In genomic region chr2:219243291-219243761, GRCh38 we compare ENCODE assay signal across 11 cellular contexts. TPM values are rescaled to one million over a fixed set of nuclear protein-coding genes. Genes with fewer than 3 reads are reported as not detected.
A peak's percentile ranks its signal among the peaks of the same experiment; 100 is the strongest.
DNase-seq lines count a peak whose midpoint lies in the region; ATAC-seq, FAIRE-seq and TF ChIP-seq lines count a peak whose summit lies in the region.
"Had no signal": no experiment of that assay in that cellular context is flagged by ENCODE, and none has a peak within 500 bp of the region (broad histone marks: within the 10 kb centered on the region; RNA-seq: fewer than 3 reads in every experiment).

No MANE protein-coding gene starts in this region.

- H3K9me3 Mint-ChIP-seq in naive thymus-derived CD4-positive, alpha-beta T cell, result peaks cover 0 to 9% (median 0%) of the 10 kb centered on the region in 11 donors

- H3K27ac ChIP-seq in left ventricle myocardium inferior (replicated peaks) (no peak overlapping the region), duodenal mucosa (ENCODE audit: low read depth, low read length) (no peak overlapping the region), urinary bladder (ENCODE audit: low read depth) (peak overlapping the region; percentile 25), PC-9 (no peak overlapping the region)
- H3K27ac ChIP-seq in naive thymus-derived CD4-positive, alpha-beta T cell (ENCODE audit: low read depth, low read length), result no peak overlapping the region
- H3K27ac ChIP-seq: C4-2B had no signal

- peaks cover 16% of the 10 kb centered on the region for H3F3A ChIP-seq in PC-9 (ENCODE audit: insufficient read depth, low read depth)

- H3K4me1 Mint-ChIP-seq in naive thymus-derived CD4-positive, alpha-beta T cell, result peaks cover 14 to 53% (median 43%) of the 10 kb centered on the region in 7 donors

- no peak overlapping the region for H3K4me2 ChIP-seq in PC-9

- FAIRE-seq in urothelium cell line (lab: Jason Lieb, UNC), result no peak

- peak overlapping the region; percentile 45 to 81 (median 66) for H3K4me3 Mint-ChIP-seq in naive thymus-derived CD4-positive, alpha-beta T cell

- no peaks in the 10 kb centered on the region for H3K9me2 ChIP-seq in PC-9 (ENCODE audit: insufficient read depth)

- H3K27me3 ChIP-seq in left ventricle myocardium inferior (ENCODE audit: low read depth) (no peaks in the 10 kb centered on the region), duodenal mucosa (ENCODE audit: control insufficient read depth in 1 of 2, insufficient read depth in 2 of 2, low read length in 2 of 2) (no peaks in the 10 kb centered on the region), PC-9 (ENCODE audit: insufficient read depth, low read depth) (no peaks in the 10 kb centered on the region)
- H3K27me3 ChIP-seq in naive thymus-derived CD4-positive, alpha-beta T cell (ENCODE audit: control insufficient read depth in 2 of 2, insufficient read depth in 2 of 2, low read length in 2 of 2), result no peaks in the 10 kb centered on the region

- no peak for DNase-seq in left ventricle myocardium inferior
- no peak for DNase-seq in Right ventricle myocardium inferior (ENCODE audit: missing footprints)
- no peak for DNase-seq in naive thymus-derived CD4-positive, alpha-beta T cell
- DNase-seq in urothelium cell line (ENCODE audit: low spot score), result no peak
- DNase-seq in PC-9, result no peak
- no peak for DNase-seq in posterior cingulate gyrus
- DNase-seq: cerebellar nuclear complex, NCI-H1048 had no signal

- H3K79me2 ChIP-seq in PC-9 (ENCODE audit: low read depth), result peaks cover 28% of the 10 kb centered on the region

- peak overlapping the region; percentile 11 to 85 (median 59) for H3K27ac Mint-ChIP-seq in naive thymus-derived CD4-positive, alpha-beta T cell

- POLR2A ChIA-PET in naive thymus-derived CD4-positive, alpha-beta T cell (lab: Charles Lee), result interaction anchor here (1.4 to 21.0 kb wide), 3 partner anchors 6 to 19 kb away, joined by 3 to 575 read pairs (median 575); partner anchors contain the start of genes ANKZF1, ATG9A, GLB1L and STK16
- POLR2A ChIA-PET in PC-9 (lab: Charles Lee; ENCODE audit: unreplicated experiment), result no interaction called here

- TF ChIP-seq CTCF in left ventricle myocardium inferior (IDR thresholded peaks at IDR 0.05; ENCODE audit: borderline replicate concordance) (no peak), PC-9 (conservative IDR thresholded peaks at IDR 0.05) (no peak)

- no TSS peak for BruUV-seq in PC-9 (replicated peaks; lab: Mats Ljungman, UMichigan)

- H3K4me3 ChIP-seq in left ventricle myocardium inferior (peak overlapping the region; percentile 41), duodenal mucosa (ENCODE audit: low read depth in 1 of 2, low read length in 2 of 2) (peak overlapping the region; percentile 50 to 59), urinary bladder (ENCODE audit: low read depth, low read length) (no peak overlapping the region), PC-9 (no peak overlapping the region)
- no peak overlapping the region for H3K4me3 ChIP-seq in naive thymus-derived CD4-positive, alpha-beta T cell (ENCODE audit: low read length)

- H3K9me3 ChIP-seq in left ventricle myocardium inferior (replicated peaks), result no peaks in the 10 kb centered on the region
- H3K9me3 ChIP-seq in duodenal mucosa (ENCODE audit: control insufficient read depth in 1 of 2, low read length in 2 of 2), result no peaks in the 10 kb centered on the region
- H3K9me3 ChIP-seq in naive thymus-derived CD4-positive, alpha-beta T cell (ENCODE audit: control insufficient read depth in 2 of 3, low read length in 3 of 3), result no peaks in the 10 kb centered on the region
- no peaks in the 10 kb centered on the region for H3K9me3 ChIP-seq in PC-9 (ENCODE audit: insufficient read depth, low read depth)

- peaks cover 0 to 21% (median 6%) of the 10 kb centered on the region in 5 donors for H3K36me3 Mint-ChIP-seq in naive thymus-derived CD4-positive, alpha-beta T cell

- ATAC-seq in Right ventricle myocardium inferior, result no peak
- peak; percentile 15 for ATAC-seq in naive thymus-derived CD4-positive, alpha-beta T cell

- peaks cover 0 to 2% (median 0%) of the 10 kb centered on the region in 5 donors for H3K27me3 Mint-ChIP-seq in naive thymus-derived CD4-positive, alpha-beta T cell

- CTCF ChIA-PET in naive thymus-derived CD4-positive, alpha-beta T cell (lab: Charles Lee), result no interaction called here
- CTCF ChIA-PET in PC-9 (lab: Charles Lee), result no interaction called here

- H3K9ac ChIP-seq in duodenal mucosa (ENCODE audit: low read depth in 1 of 2, low read length in 2 of 2), result peak overlapping the region in 1 of 2 donors; percentile 33

- H3K36me3 ChIP-seq in left ventricle myocardium inferior, result peaks cover 18% of the 10 kb centered on the region
- H3K36me3 ChIP-seq in duodenal mucosa (ENCODE audit: control insufficient read depth in 1 of 2, insufficient read depth in 2 of 2, low read length in 2 of 2), result peaks cover 7 to 15% of the 10 kb centered on the region in 2 donors
- peaks cover 0 to 12% (median 3%) of the 10 kb centered on the region in 3 experiments for H3K36me3 ChIP-seq in naive thymus-derived CD4-positive, alpha-beta T cell (ENCODE audit: control insufficient read depth in 2 of 3, insufficient read depth in 3 of 3, low read length in 3 of 3)
- no peaks in the 10 kb centered on the region for H3K36me3 ChIP-seq in urinary bladder (ENCODE audit: insufficient read depth)
- 0 out of 2 replicates have a peak, but pooled peaks cover 3% of the 10 kb centered on the region for H3K36me3 ChIP-seq in PC-9 (ENCODE audit: low read depth)

- H2AFZ ChIP-seq in PC-9, result no peak overlapping the region

- H3K4me1 ChIP-seq in left ventricle myocardium inferior (peaks cover 37% of the 10 kb centered on the region), duodenal mucosa (ENCODE audit: control insufficient read depth in 1 of 2, insufficient read depth in 2 of 2, low read length in 2 of 2) (peaks cover 40% of the 10 kb centered on the region in 2 donors), urinary bladder (ENCODE audit: insufficient read depth) (no peaks in the 10 kb centered on the region), PC-9 (replicated peaks; ENCODE audit: insufficient read depth) (peaks cover 25% of the 10 kb centered on the region)
- H3K4me1 ChIP-seq in naive thymus-derived CD4-positive, alpha-beta T cell (ENCODE audit: control insufficient read depth in 2 of 2, insufficient read depth in 2 of 2, low read length in 2 of 2), result peaks cover 32 to 34% of the 10 kb centered on the region in 2 donors

- no peaks in the 10 kb centered on the region for H4K20me1 ChIP-seq in PC-9 (ENCODE audit: insufficient read depth)

- WGBS in urinary bladder, result 39% methylated on average over 28 of the region's 28 CpGs

- intact Hi-C loops in left ventricle myocardium inferior (cut with micrococcal nuclease) (no loop called here), Right ventricle myocardium inferior (cut with DNase I) (no loop called here), PC-9 (cut with micrococcal nuclease; ENCODE audit: unreplicated experiment) (no loop called here), posterior cingulate gyrus (cut with DNase I) (loop anchor here (5.0 kb wide), 1 partner anchor 54 kb away; no protein-coding TSS in a partner anchor)
- intact Hi-C loops in naive thymus-derived CD4-positive, alpha-beta T cell (cut with micrococcal nuclease), result no loop called here

RNA-seq across cellular contexts. Expression of gene GLB1L, which starts 1.9 kb away (rescaled TPM):
- total RNA-seq in left ventricle myocardium inferior (1.7 TPM), Right ventricle myocardium inferior (1.8 TPM), urinary bladder (12.0 TPM), PC-9 (2021) (7.9 and 10.8 TPM in 2 replicates)
- 1 to 10 TPM; 1.9 to 4.5 (median 2.7) TPM for total RNA-seq in naive thymus-derived CD4-positive, alpha-beta T cell
- 1 to 10 TPM; 1.6 to 2.1 TPM for polyA plus RNA-seq in naive thymus-derived CD4-positive, alpha-beta T cell
- 6.5 TPM for polyA plus RNA-seq in urinary bladder

RNA-seq across cellular contexts. Expression of gene STK16, which starts 2.0 kb away (rescaled TPM):
- total RNA-seq in left ventricle myocardium inferior (19.2 TPM), Right ventricle myocardium inferior (17.1 TPM), urinary bladder (11.2 TPM), PC-9 (2021) (39.6 and 47.2 TPM in 2 replicates)
- total RNA-seq in naive thymus-derived CD4-positive, alpha-beta T cell, result 10 to 100 TPM; 17.4 to 35.0 (median 21.8) TPM
- 10 to 100 TPM; 18.8 to 24.4 TPM for polyA plus RNA-seq in naive thymus-derived CD4-positive, alpha-beta T cell
- polyA plus RNA-seq in urinary bladder, result 36.3 TPM

RNA-seq across cellular contexts. Expression of gene TUBA4B, which starts 9.7 kb away (rescaled TPM):
- not detected for total RNA-seq in left ventricle myocardium inferior
- not detected for total RNA-seq in Right ventricle myocardium inferior
- not detected for total RNA-seq in naive thymus-derived CD4-positive, alpha-beta T cell
- not detected for polyA plus RNA-seq in naive thymus-derived CD4-positive, alpha-beta T cell
- total RNA-seq in urinary bladder, result not detected
- not detected for polyA plus RNA-seq in urinary bladder
- not detected in 2 replicates for total RNA-seq in PC-9 (2021)

RNA-seq across cellular contexts. Expression of gene TUBA4A, which starts 10.4 kb away (rescaled TPM):
- total RNA-seq in left ventricle myocardium inferior (130 TPM), Right ventricle myocardium inferior (128 TPM), urinary bladder (4.8 TPM), PC-9 (2021) (118 and 157 TPM in 2 replicates)
- 100 to 1,000 TPM in 3 of 5 experiments, 10 to 100 TPM in 2; 82.9 to 260 (median 183) TPM for total RNA-seq in naive thymus-derived CD4-positive, alpha-beta T cell
- 100 to 1,000 TPM; 145 to 336 TPM for polyA plus RNA-seq in naive thymus-derived CD4-positive, alpha-beta T cell
- 41.9 TPM for polyA plus RNA-seq in urinary bladder

RNA-seq across cellular contexts. Expression of gene ANKZF1, which starts 13.7 kb away (rescaled TPM):
- total RNA-seq in left ventricle myocardium inferior (29.8 TPM), Right ventricle myocardium inferior (26.6 TPM), urinary bladder (30.6 TPM), PC-9 (2021) (62.2 and 65.1 TPM in 2 replicates)
- 100 to 1,000 TPM; 117 to 287 (median 169) TPM for total RNA-seq in naive thymus-derived CD4-positive, alpha-beta T cell
- polyA plus RNA-seq in naive thymus-derived CD4-positive, alpha-beta T cell, result 10 to 100 TPM; 29.7 to 61.4 TPM
- polyA plus RNA-seq in urinary bladder, result 22.3 TPM

Comparison
In these comparisons a context has a peak if more than half of its experiments do, and no peak if none do; other contexts are left out.
1. H3K4me3 ChIP-seq: peak in left ventricle myocardium inferior (single experiment) and duodenal mucosa (2 of 2); none in naive thymus-derived CD4-positive, alpha-beta T cell (single experiment), urinary bladder (single experiment) and PC-9 (single experiment).